Comparison of ENCODE assay signal across 8 cellular contexts in genomic region chr19:55516878-55517620, GRCh38. TPM values are rescaled to one million over a fixed set of nuclear protein-coding genes. Genes with fewer than 3 reads are reported as not detected.
DNase-seq lines count a peak whose midpoint lies in the region; ATAC-seq, FAIRE-seq and TF ChIP-seq lines count a peak whose summit lies in the region.

No MANE protein-coding gene starts in this region.

- peak overlapping the region; percentile 66 for H3K27ac ChIP-seq in urinary bladder (ENCODE audit: low read depth)

- H3K36me3 ChIP-seq in urinary bladder (ENCODE audit: insufficient read depth) = no peaks in the 10 kb centered on the region

- peak; percentile 99 for FAIRE-seq in GM12891 (lab: Jason Lieb, UNC)

- TF ChIP-seq POLR2A in GM12891 (IDR thresholded peaks at IDR 0.05; ENCODE audit: low read depth, low read length) = no peak

- H3K4me1 ChIP-seq in urinary bladder (ENCODE audit: insufficient read depth) = no peaks in the 10 kb centered on the region

- intact Hi-C loops in left cardiac atrium (cut with DNase I) = loop anchor here (2.0 to 10.0 kb wide), 4 partner anchors 88 to 118 kb away; partner anchors contain the start of genes ZNF865 (in 2 of the 2) and ZNF524 (in 1 of the 2)

- H3K36me3 Mint-ChIP-seq in progenitor cell of endocrine pancreas (ENCODE audit: insufficient read depth) = no peaks in the 10 kb centered on the region

- peaks cover 6% of the 10 kb centered on the region for H3K27me3 Mint-ChIP-seq in progenitor cell of endocrine pancreas

- peak; percentile 99 for ATAC-seq in HG02852 (IDR thresholded peaks at IDR 0.05; ENCODE audit: unreplicated experiment)
- peak; percentile 98 for ATAC-seq in left cardiac atrium

- H3K27ac Mint-ChIP-seq in progenitor cell of endocrine pancreas = peak overlapping the region; percentile 26

- H3K9me3 Mint-ChIP-seq in progenitor cell of endocrine pancreas (ENCODE audit: low read depth) = no peaks in the 10 kb centered on the region

- DNase-seq in GM12891 (ENCODE audit: insufficient read length, low spot score) = peak; percentile 100
- DNase-seq in NCI-H1436 treated with DMSO at 0.1 percent for 48 hours (lab: John Stamatoyannopoulos, UW) = peak; percentile 83
- DNase-seq in T follicular helper cell (ENCODE audit: low read depth) = peak; percentile 83
- peak; percentile 84 for DNase-seq in amniotic epithelial cell (ENCODE audit: low read depth)
- DNase-seq in left cardiac atrium = peak; percentile 94
- peak; percentile 91 for DNase-seq in progenitor cell of endocrine pancreas (ENCODE audit: low spot score, unreplicated experiment)

- TF ChIP-seq CTCF in progenitor cell of endocrine pancreas (IDR thresholded peaks at IDR 0.05; ENCODE audit: unreplicated experiment) = peak; percentile 81

- H3K4me3 ChIP-seq in urinary bladder (ENCODE audit: low read depth, low read length) = peak overlapping the region; percentile 43

- 9% methylated on average over 61 of the region's 61 CpGs for WGBS in urinary bladder

- H3K4me1 Mint-ChIP-seq in progenitor cell of endocrine pancreas (ENCODE audit: low read depth) = peaks cover 1% of the 10 kb centered on the region

- peak overlapping the region; percentile 64 for H3K4me3 Mint-ChIP-seq in progenitor cell of endocrine pancreas (ENCODE audit: low read depth)

TF ChIP-seq in GM12891, 5 proteins besides CTCF, POLR2A, EP300 and RAD21:
- TF ChIP-seq POLR2AphosphoS5 (IDR thresholded peaks at IDR 0.05; ENCODE audit: low read depth, low read length) = no peak
- no peak for TF ChIP-seq SPI1 (IDR thresholded peaks at IDR 0.05; ENCODE audit: low read depth, low read length)
- no peak for TF ChIP-seq PAX5 (IDR thresholded peaks at IDR 0.05; ENCODE audit: insufficient read depth, low read length, severe bottlenecking)
- no peak for TF ChIP-seq TAF1 (IDR thresholded peaks at IDR 0.05; ENCODE audit: low read depth, low read length)
- no peak for TF ChIP-seq POU2F2 (IDR thresholded peaks at IDR 0.05; ENCODE audit: low read depth, low read length)

RNA-seq across cellular contexts. Expression of gene SBK2, which starts 19.9 kb away (rescaled TPM):
- not detected for polyA plus RNA-seq in GM12891 (2012; ENCODE audit: low read depth, missing spikeins)
- total RNA-seq in left cardiac atrium = 100 to 1,000 TPM; 151 to 181 TPM
- total RNA-seq in progenitor cell of endocrine pancreas = 1.9 and 2.3 TPM in 2 replicates
- not detected for total RNA-seq in urinary bladder
- not detected for polyA plus RNA-seq in urinary bladder

RNA-seq across cellular contexts. Expression of gene SBK3, which starts 28.3 kb away (rescaled TPM):
- polyA plus RNA-seq in GM12891 (2012; ENCODE audit: low read depth, missing spikeins) = not detected
- total RNA-seq in left cardiac atrium = 10 to 100 TPM; 55.3 to 62.7 TPM
- 0.64 TPM in 1 of 2 replicates, not detected in the other for total RNA-seq in progenitor cell of endocrine pancreas
- not detected for total RNA-seq in urinary bladder
- polyA plus RNA-seq in urinary bladder = 0.72 TPM

RNA-seq across cellular contexts. Expression of gene SSC5D, which starts 28.8 kb away (rescaled TPM):
- polyA plus RNA-seq in GM12891 (2012; ENCODE audit: low read depth, missing spikeins) = 0.09 TPM
- 1 to 10 TPM; 5.7 to 6.7 TPM for total RNA-seq in left cardiac atrium
- total RNA-seq in progenitor cell of endocrine pancreas = 1.1 and 1.6 TPM in 2 replicates
- total RNA-seq in urinary bladder = 24.4 TPM
- 24.4 TPM for polyA plus RNA-seq in urinary bladder

RNA-seq across cellular contexts. Expression of gene NAT14, which starts 32.1 kb away (rescaled TPM):
- polyA plus RNA-seq in GM12891 (2012; ENCODE audit: low read depth, missing spikeins) = 18.6 TPM
- total RNA-seq in left cardiac atrium (10 to 100 TPM in 1 of 2 donors, 1 to 10 TPM in 1; 9.2 to 13.7 TPM), progenitor cell of endocrine pancreas (62.6 and 69.7 TPM in 2 replicates), urinary bladder (7.1 TPM)
- polyA plus RNA-seq in urinary bladder = 27.0 TPM

RNA-seq across cellular contexts. Expression of gene ZNF628, which starts 40.6 kb away (rescaled TPM):
- 5.0 TPM for polyA plus RNA-seq in GM12891 (2012; ENCODE audit: low read depth, missing spikeins)
- total RNA-seq in left cardiac atrium = 1 to 10 TPM; 5.3 to 9.0 TPM
- 12.9 and 16.8 TPM in 2 replicates for total RNA-seq in progenitor cell of endocrine pancreas
- 0.79 TPM for total RNA-seq in urinary bladder
- polyA plus RNA-seq in urinary bladder = 11.9 TPM

Comparison
In these comparisons a context has a peak if more than half of its experiments do, and no peak if none do; other contexts are left out.
1. Peak in every context shown above with its lines: DNase-seq, ATAC-seq, H3K4me3 ChIP-seq and H3K27ac ChIP-seq.
2. RNA of gene SBK2, which starts 19.9 kb away (total RNA-seq): 151 to 181 TPM in left cardiac atrium; 1.9 to 2.3 TPM in progenitor cell of endocrine pancreas and not detected in urinary bladder (single experiment); every median in the first group is over 10 times any median in the second.
3. RNA of gene SBK3, which starts 28.3 kb away (total RNA-seq): 55.3 to 62.7 TPM in left cardiac atrium; 0.64 TPM in progenitor cell of endocrine pancreas and not detected in urinary bladder (single experiment); every median in the first group is over 10 times any median in the second.